ENCODE assay signal across 8 cellular contexts in genomic region chr11:61700221-61700620, GRCh38. TPM values are rescaled to one million over a fixed set of nuclear protein-coding genes. Genes with fewer than 3 reads are reported as not detected.
DNase-seq lines count a peak whose midpoint lies in the region; ATAC-seq and TF ChIP-seq lines count a peak whose summit lies in the region.
"Had no signal": no experiment of that assay in that cellular context is flagged by ENCODE, and none has a peak within 500 bp of the region (broad histone marks: within the 10 kb centered on the region; RNA-seq: fewer than 3 reads in every experiment).

No MANE protein-coding gene starts in this region.

- no peaks in the 10 kb centered on the region for H3K9me3 ChIP-seq in tibial nerve

- H3K27ac ChIP-seq in tibial nerve = peak overlapping the region; percentile 65 to 90 (median 74)

- H3K27me3 ChIP-seq in tibial nerve = no peaks in the 10 kb centered on the region

- DNase-seq in LHCN-M2 (ENCODE audit: low read depth) (peak; percentile 74), SKM-1 (lab: John Stamatoyannopoulos, UW; ENCODE audit: unreplicated experiment) (peak; percentile 43), Right ventricle myocardium superior (no peak), tibial nerve (ENCODE audit: low spot score in 2 of 2) (no peak), NCI-H345 treated with DMSO at 0.1 percent for 48 hours (lab: John Stamatoyannopoulos, UW; ENCODE audit: unreplicated experiment) (no peak)
- DNase-seq: activated B cell treated with CpG ODN at 0.5 μM for 24 hours had no signal

- peak; percentile 35 for ATAC-seq in Right ventricle myocardium superior (ENCODE audit: poor library complexity)
- no peak for ATAC-seq in GM18861 (IDR thresholded peaks at IDR 0.05; ENCODE audit: unreplicated experiment)
- no peak for ATAC-seq in GM18868 (IDR thresholded peaks at IDR 0.05; ENCODE audit: unreplicated experiment)

- 17 to 33% methylated on average over 5 of the region's 5 CpGs for WGBS in tibial nerve, 2 donors

- no peak overlapping the region for H3K4me3 ChIP-seq in tibial nerve

- TF ChIP-seq EP300 in tibial nerve (IDR thresholded peaks at IDR 0.05) = no peak

- H3K4me1 ChIP-seq in tibial nerve = peaks cover 0 to 64% (median 59%) of the 10 kb centered on the region in 4 donors

- intact Hi-C loops in Right ventricle myocardium superior (cut with DNase I) = no loop called here

- no peak for TF ChIP-seq POLR2A in tibial nerve (IDR thresholded peaks at IDR 0.05)

- no peak for TF ChIP-seq CTCF in tibial nerve (IDR thresholded peaks at IDR 0.05)

- H3K36me3 ChIP-seq in tibial nerve = no peaks in the 10 kb centered on the region

RNA-seq across cellular contexts. Expression of gene DAGLA, which starts 20.0 kb away (rescaled TPM):
- total RNA-seq in LHCN-M2 (2014; rRNA removed) (3.8 and 4.0 TPM in 2 replicates), Right ventricle myocardium superior (4.2 TPM), tibial nerve (1 to 10 TPM; 1.1 to 5.4 (median 3.0) TPM)
- 1.7 TPM for polyA plus RNA-seq in LHCN-M2 (2012)
- total RNA-seq: activated B cell treated with CpG ODN at 0.5 μM for 24 hours had no signal

RNA-seq across cellular contexts. Expression of gene MYRF, which starts 52.2 kb away (rescaled TPM):
- total RNA-seq in LHCN-M2 (2014; rRNA removed) (0.17 and 0.26 TPM in 2 replicates), Right ventricle myocardium superior (0.16 TPM), tibial nerve (1 to 10 TPM; 1.0 to 7.5 (median 2.1) TPM)
- polyA plus RNA-seq in LHCN-M2 (2012) = 0.38 TPM

Comparison
In these comparisons a context has a peak if more than half of its experiments do, and no peak if none do; other contexts are left out.
1. DNase-seq: peak in LHCN-M2 (single experiment) and SKM-1 (single experiment); none in Right ventricle myocardium superior (single experiment), tibial nerve (0 of 2) and NCI-H345 treated with DMSO at 0.1 percent for 48 hours (single experiment).